13 cellular contexts compared by ENCODE assay signal in genomic region chr6:137416376-137417109, GRCh38.
DNase-seq lines count a peak whose midpoint lies in the region; ATAC-seq, FAIRE-seq and TF ChIP-seq lines count a peak whose summit lies in the region.
"Had no signal": no experiment of that assay in that cellular context is flagged by ENCODE, and none has a peak within 500 bp of the region (broad histone marks: within the 10 kb centered on the region; RNA-seq: fewer than 3 reads in every experiment).

No MANE protein-coding gene starts in this region.

- H3K4me3 Mint-ChIP-seq in astrocyte (ENCODE audit: unreplicated experiment), result no peak overlapping the region

- 70% methylated on average over 9 of the region's 9 CpGs for WGBS in hepatocyte (ENCODE audit: low lambda C conversion rate, missing lambda C conversion rate)

- no peaks in the 10 kb centered on the region for H3K9me3 ChIP-seq in A673 (ENCODE audit: low read depth, low read length, poor library complexity, severe bottlenecking)
- H3K9me3 ChIP-seq in HUES6 (ENCODE audit: control insufficient read depth, insufficient read depth, low read depth, low read length), result no peaks in the 10 kb centered on the region
- no peaks in the 10 kb centered on the region for H3K9me3 ChIP-seq in astrocyte (ENCODE audit: insufficient read depth, low read depth, low read length)
- no peaks in the 10 kb centered on the region for H3K9me3 ChIP-seq in hepatocyte (ENCODE audit: low read depth)
- H3K9me3 ChIP-seq: vagina had no signal

- H2AFZ ChIP-seq in astrocyte (ENCODE audit: low read depth, low read length) (no peak overlapping the region), hepatocyte (no peak overlapping the region)

- no peak overlapping the region for H3K4me2 ChIP-seq in astrocyte (ENCODE audit: low read length)
- H3K4me2 ChIP-seq in hepatocyte, result no peak overlapping the region

- H3K36me3 ChIP-seq in A673 (ENCODE audit: insufficient read depth, low read length, poor library complexity, severe bottlenecking), result no peaks in the 10 kb centered on the region
- no peaks in the 10 kb centered on the region for H3K36me3 ChIP-seq in HUES6 (ENCODE audit: control insufficient read depth, insufficient read depth, low read length)
- no peaks in the 10 kb centered on the region for H3K36me3 ChIP-seq in astrocyte (ENCODE audit: insufficient read depth, low read length)
- no peaks in the 10 kb centered on the region for H3K36me3 ChIP-seq in hepatocyte (replicated peaks; ENCODE audit: insufficient read depth, low read depth)
- H3K36me3 ChIP-seq: vagina had no signal

- H3K27me3 Mint-ChIP-seq in astrocyte (ENCODE audit: low read depth, unreplicated experiment), result peaks cover 7% of the 10 kb centered on the region

- H3K79me2 ChIP-seq in astrocyte (ENCODE audit: insufficient read depth, low read length) (no peaks in the 10 kb centered on the region), hepatocyte (no peaks in the 10 kb centered on the region)

- no peaks in the 10 kb centered on the region for H3K36me3 Mint-ChIP-seq in astrocyte (ENCODE audit: low read depth, unreplicated experiment)

- H3K4me3 ChIP-seq in A673 (ENCODE audit: low read depth, low read length, poor library complexity, severe bottlenecking) (no peak overlapping the region), HUES6 (ENCODE audit: low read depth, low read length) (no peak overlapping the region), astrocyte (ENCODE audit: insufficient read depth, low read depth, low read length) (no peak overlapping the region), hepatocyte (no peak overlapping the region)

- no peaks in the 10 kb centered on the region for H3K27me3 ChIP-seq in A673 (replicated peaks; ENCODE audit: insufficient read depth, low read depth, low read length, poor library complexity)
- H3K27me3 ChIP-seq in HUES6 (ENCODE audit: control insufficient read depth, insufficient read depth, low read length), result no peaks in the 10 kb centered on the region
- H3K27me3 ChIP-seq in astrocyte (ENCODE audit: insufficient read depth, low read length), result peaks cover 10% of the 10 kb centered on the region
- no peaks in the 10 kb centered on the region for H3K27me3 ChIP-seq in hepatocyte
- H3K27me3 ChIP-seq: vagina had no signal

- peaks cover 14% of the 10 kb centered on the region for H3K4me1 ChIP-seq in A673 (ENCODE audit: insufficient read depth, low read length, poor library complexity, severe bottlenecking)
- H3K4me1 ChIP-seq in HUES6 (ENCODE audit: control insufficient read depth, insufficient read depth, low read length), result peaks cover 37% of the 10 kb centered on the region
- H3K4me1 ChIP-seq in astrocyte (ENCODE audit: insufficient read depth, low read length), result peaks cover 9% of the 10 kb centered on the region
- H3K4me1 ChIP-seq in hepatocyte (ENCODE audit: insufficient read depth), result no peaks in the 10 kb centered on the region

- H3K4me1 Mint-ChIP-seq in astrocyte (ENCODE audit: low read depth, unreplicated experiment), result peaks cover 11% of the 10 kb centered on the region

- ATAC-seq in HG03521 (IDR thresholded peaks at IDR 0.05; ENCODE audit: unreplicated experiment) (no peak), HG02759 (IDR thresholded peaks at IDR 0.05; ENCODE audit: unreplicated experiment) (no peak)

- no TSS peak for BruUV-seq in A673 (replicated peaks; lab: Mats Ljungman, UMichigan)

- CTCF ChIA-PET in A673 (lab: Charles Lee), result interaction anchor here (0.7 kb wide), 1 partner anchor 679 kb away, joined by 4 read pairs; no protein-coding TSS in a partner anchor

- H3K27ac Mint-ChIP-seq in astrocyte (ENCODE audit: unreplicated experiment), result peak overlapping the region; percentile 67
- H3K27ac Mint-ChIP-seq: activated B cell treated with CpG ODN at 0.5 μM for 24 hours, nephron had no signal

- no peaks in the 10 kb centered on the region for H3K9me2 ChIP-seq in hepatocyte (replicated peaks; ENCODE audit: insufficient read depth)

- intact Hi-C loops in A673 (cut with micrococcal nuclease; ENCODE audit: unreplicated experiment), result no loop called here

- POLR2A ChIA-PET in A673 (lab: Charles Lee; ENCODE audit: low non-redundant PET), result no interaction called here

- no peak for TF ChIP-seq CTCF in A673 (conservative IDR thresholded peaks at IDR 0.05; ENCODE audit: low read depth, low read length)
- TF ChIP-seq CTCF in astrocyte (IDR thresholded peaks at IDR 0.05; ENCODE audit: insufficient read depth, low read depth, low read length), result no peak
- TF ChIP-seq CTCF in hepatocyte (IDR thresholded peaks at IDR 0.05; ENCODE audit: poor library complexity), result no peak

- H4K20me1 ChIP-seq in astrocyte (ENCODE audit: insufficient read depth, low read length), result no peaks in the 10 kb centered on the region
- no peaks in the 10 kb centered on the region for H4K20me1 ChIP-seq in hepatocyte (ENCODE audit: insufficient read depth, poor library complexity, severe bottlenecking)

- DNase-seq in A673 (ENCODE audit: low spot score) (peak; percentile 26), astrocyte (ENCODE audit: low read depth) (peak; percentile 31), hepatocyte (ENCODE audit: low spot score) (peak; percentile 20), NCI-H446 treated with DMSO at 0.1 percent for 48 hours (lab: John Stamatoyannopoulos, UW) (no peak), substantia nigra (lab: John Stamatoyannopoulos, UW) (no peak)
- DNase-seq: activated B cell treated with CpG ODN at 0.5 μM for 24 hours, DMS79 treated with DMSO at 0.1 percent for 48 hours, SHP77 treated with DMSO at 0.1 percent for 48 hours had no signal

- FAIRE-seq in astrocyte (lab: Jason Lieb, UNC), result no peak

- H3K9ac ChIP-seq in HUES6 (ENCODE audit: low read length) (no peak overlapping the region), astrocyte (ENCODE audit: low read length) (no peak overlapping the region)

- H3K27ac ChIP-seq in A673 (ENCODE audit: low read depth, low read length, poor library complexity, severe bottlenecking) (no peak overlapping the region), HUES6 (ENCODE audit: low read depth, low read length) (peak overlapping the region; percentile 26; the same call in 1 of the 2 replicates), astrocyte (ENCODE audit: low read depth, low read length) (no peak overlapping the region), hepatocyte (no peak overlapping the region), substantia nigra (ENCODE audit: low read depth, low read length, poor library complexity, severe bottlenecking) (no peak overlapping the region)

- no peaks in the 10 kb centered on the region for H3K9me3 Mint-ChIP-seq in astrocyte (ENCODE audit: unreplicated experiment)
- H3K9me3 Mint-ChIP-seq: activated B cell treated with CpG ODN at 0.5 μM for 24 hours, nephron had no signal

Comparison
In these comparisons a context has a peak if more than half of its experiments do, and no peak if none do; other contexts are left out.
1. DNase-seq: peak in A673 (single experiment), astrocyte (single experiment) and hepatocyte (single experiment); none in NCI-H446 treated with DMSO at 0.1 percent for 48 hours (single experiment) and substantia nigra (0 of 49).